ENCODE assay signal across 23 cellular contexts in the genomic region with DNA sequence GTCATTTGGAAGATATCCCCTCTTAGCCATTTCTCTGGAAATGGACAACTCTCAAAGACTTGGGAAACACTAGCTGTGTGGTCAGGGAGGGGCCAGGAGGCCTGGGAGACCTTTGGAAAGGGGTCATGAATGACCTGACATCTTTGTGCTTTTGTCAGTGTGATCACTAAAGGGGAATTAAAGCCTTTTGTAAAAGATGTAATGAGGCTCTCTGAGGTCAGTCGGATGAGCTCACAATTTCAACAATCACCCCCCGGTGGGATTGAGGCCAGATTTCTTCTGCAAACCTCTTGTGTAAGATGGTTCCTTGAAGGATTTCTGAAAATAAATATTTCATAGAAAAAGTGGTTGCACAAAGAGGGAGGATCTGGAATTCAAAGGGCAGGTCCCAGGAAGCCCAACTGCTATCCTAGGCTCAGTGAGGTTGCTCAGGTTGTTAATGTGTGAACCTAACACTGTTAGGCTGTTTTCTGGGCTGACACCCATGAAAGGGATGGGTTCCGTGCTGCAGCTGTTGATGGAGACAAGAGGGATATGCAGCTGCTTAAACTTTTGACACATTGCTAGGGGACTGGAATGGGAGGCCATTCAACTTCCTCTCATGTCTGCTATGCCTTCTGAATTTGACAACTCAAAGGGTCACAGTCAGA.
A peak's percentile ranks its signal among the peaks of the same experiment; 100 is the strongest.
DNase-seq lines count a peak whose midpoint lies in the region; ATAC-seq and TF ChIP-seq lines count a peak whose summit lies in the region.
"Had no signal": no experiment of that assay in that cellular context is flagged by ENCODE, and none has a peak within 500 bp of the region (broad histone marks: within the 10 kb centered on the region; RNA-seq: fewer than 3 reads in every experiment).

No MANE protein-coding gene starts in this region.

- H3K79me2 ChIP-seq in neural progenitor cell (ENCODE audit: low read depth): no peaks in the 10 kb centered on the region

- intact Hi-C loops in breast epithelium (cut with DNase I; ENCODE audit: low total_unique reads) (no loop called here), MCF 10A (cut with micrococcal nuclease) (no loop called here), vagina (cut with DNase I) (no loop called here)

- H3K9me3 Mint-ChIP-seq in MCF 10A (ENCODE audit: unreplicated experiment): no peaks in the 10 kb centered on the region
- no peaks in the 10 kb centered on the region for H3K9me3 Mint-ChIP-seq in neural progenitor cell
- H3K9me3 Mint-ChIP-seq: activated CD4-positive, alpha-beta T cell treated with anti-CD3 and anti-CD28 coated beads, Interleukin-2, amount 10 ng/mL, durations not matched to agents 7 days and 5 days; activated naive CD8-positive, alpha-beta T cell treated with anti-CD3 and anti-CD28 coated beads, Interleukin-2, amount 10 ng/mL, durations not matched to agents 7 days and 5 days; activated T-helper 2 cell treated with anti-CD3 and anti-CD28 coated beads, Interferon-gamma antibody, Interleukin-2, Interleukin-4, amounts not matched to agents 10 μg/mL and 5 μg/mL and 100 μg/mL, durations not matched to agents 14 hours and 24 hours and 36 hours; natural killer cell treated with Interleukin-12 subunit alpha and Interleukin-12 subunit beta and Interleukin-15 and Interleukin-18, amount 100 ng/mL, for 72 hours; stimulated activated naive CD8-positive, alpha-beta T cell treated with anti-CD3 and anti-CD28 coated beads, Interleukin-15, Interleukin-2, amounts not matched to agents 100 ng/mL and 50 ng/mL, for 24 hours had no signal

- POLR2A ChIA-PET in MCF 10A (lab: Yijun Ruan, JAX): no interaction called here

- H4K20me1 ChIP-seq in neural progenitor cell (ENCODE audit: low read depth): peaks cover 24% of the 10 kb centered on the region

- BruUV-seq in MCF 10A (replicated peaks; lab: Mats Ljungman, UMichigan): no TSS peak

- H3K4me2 ChIP-seq in neural progenitor cell: peak overlapping the region; percentile 73
- H3K4me2 ChIP-seq: smooth muscle cell had no signal

- H3K27me3 Mint-ChIP-seq in MCF 10A (ENCODE audit: insufficient read depth, unreplicated experiment) (no peaks in the 10 kb centered on the region), neural progenitor cell (ENCODE audit: insufficient read depth, low read depth) (peaks cover 22% of the 10 kb centered on the region)

- H3K4me3 Mint-ChIP-seq in MCF 10A (ENCODE audit: unreplicated experiment) (no peak overlapping the region), neural progenitor cell (no peak overlapping the region)
- H3K4me3 Mint-ChIP-seq: activated CD4-positive, alpha-beta T cell treated with anti-CD3 and anti-CD28 coated beads, Interleukin-2, amount 10 ng/mL, durations not matched to agents 7 days and 5 days; activated naive CD8-positive, alpha-beta T cell treated with anti-CD3 and anti-CD28 coated beads, Interleukin-2, amount 10 ng/mL, durations not matched to agents 7 days and 5 days; natural killer cell treated with Interleukin-12 subunit alpha and Interleukin-12 subunit beta and Interleukin-15 and Interleukin-18, amount 100 ng/mL, for 72 hours; stimulated activated naive CD8-positive, alpha-beta T cell treated with anti-CD3 and anti-CD28 coated beads, Interleukin-15, Interleukin-2, amounts not matched to agents 100 ng/mL and 50 ng/mL, for 24 hours had no signal

- CTCF ChIA-PET in MCF 10A (lab: Yijun Ruan, JAX): interaction anchor here (0.6 to 1.0 kb wide), 3 partner anchors 15 to 126 kb away, joined by 3 read pairs; no protein-coding TSS in a partner anchor

- H3K27ac ChIP-seq in breast epithelium: peak overlapping the region; percentile 33 to 58
- H3K27ac ChIP-seq in neural progenitor cell: peak overlapping the region; percentile 14
- peak overlapping the region; percentile 2 for H3K27ac ChIP-seq in vagina
- H3K27ac ChIP-seq: body of pancreas, coronary artery had no signal

- H3K4me3 ChIP-seq in breast epithelium (no peak overlapping the region), neural progenitor cell (peak overlapping the region; percentile 12), vagina (no peak overlapping the region)
- H3K4me3 ChIP-seq: body of pancreas, coronary artery, smooth muscle cell had no signal

- no peaks in the 10 kb centered on the region for H3K36me3 ChIP-seq in breast epithelium
- H3K36me3 ChIP-seq in neural progenitor cell: no peaks in the 10 kb centered on the region
- no peaks in the 10 kb centered on the region for H3K36me3 ChIP-seq in vagina
- H3K36me3 ChIP-seq: BE2C had no signal

- no peak overlapping the region for H3K27ac Mint-ChIP-seq in MCF 10A (ENCODE audit: low read depth, unreplicated experiment)
- no peak overlapping the region for H3K27ac Mint-ChIP-seq in neural progenitor cell
- H3K27ac Mint-ChIP-seq: activated CD4-positive, alpha-beta T cell treated with anti-CD3 and anti-CD28 coated beads, Interleukin-2, amount 10 ng/mL, durations not matched to agents 7 days and 5 days; activated naive CD8-positive, alpha-beta T cell treated with anti-CD3 and anti-CD28 coated beads, Interleukin-2, amount 10 ng/mL, durations not matched to agents 7 days and 5 days; activated T-helper 2 cell treated with anti-CD3 and anti-CD28 coated beads, Interferon-gamma antibody, Interleukin-2, Interleukin-4, amounts not matched to agents 10 μg/mL and 5 μg/mL and 100 μg/mL, durations not matched to agents 14 hours and 24 hours and 36 hours; natural killer cell treated with Interleukin-12 subunit alpha and Interleukin-12 subunit beta and Interleukin-15 and Interleukin-18, amount 100 ng/mL, for 72 hours; stimulated activated naive CD8-positive, alpha-beta T cell treated with anti-CD3 and anti-CD28 coated beads, Interleukin-15, Interleukin-2, amounts not matched to agents 100 ng/mL and 50 ng/mL, for 24 hours had no signal

- H3K36me3 Mint-ChIP-seq in MCF 10A (ENCODE audit: insufficient read depth, unreplicated experiment) (peaks cover 9% of the 10 kb centered on the region), neural progenitor cell (peaks cover 2% of the 10 kb centered on the region)
- H3K36me3 Mint-ChIP-seq: activated naive CD8-positive, alpha-beta T cell treated with anti-CD3 and anti-CD28 coated beads, Interleukin-2, amount 10 ng/mL, durations not matched to agents 7 days and 5 days; natural killer cell treated with Interleukin-12 subunit alpha and Interleukin-12 subunit beta and Interleukin-15 and Interleukin-18, amount 100 ng/mL, for 72 hours had no signal

- no peak overlapping the region for H3K9ac ChIP-seq in neural progenitor cell

- H2AFZ ChIP-seq in neural progenitor cell (replicated peaks): no peak overlapping the region

- no peak for ATAC-seq in GM21825 (IDR thresholded peaks at IDR 0.05; ENCODE audit: unreplicated experiment)
- ATAC-seq: body of pancreas had no signal

- H3F3A ChIP-seq in neural progenitor cell (ENCODE audit: low read depth): peaks cover 28% of the 10 kb centered on the region

- H3K4me1 ChIP-seq in breast epithelium (peaks cover 5 to 6% of the 10 kb centered on the region in 2 donors), neural progenitor cell (peaks cover 43% of the 10 kb centered on the region), vagina (peaks cover 43% of the 10 kb centered on the region)
- H3K4me1 ChIP-seq: BE2C, body of pancreas, Caco-2 had no signal

- DNase-seq in breast epithelium (ENCODE audit: low spot score in 2 of 2) (no peak), MCF 10A (ENCODE audit: unreplicated experiment) (no peak), fibroblast of gingiva (ENCODE audit: low read depth) (peak; percentile 79), neural progenitor cell (ENCODE audit: low spot score) (peak; percentile 88), vagina (ENCODE audit: extremely low spot score in 2 of 2) (no peak), kidney tubule cell (ENCODE audit: low spot score) (no peak), SW 1271 (lab: John Stamatoyannopoulos, UW) (no peak)
- DNase-seq: activated CD4-positive, alpha-beta T cell treated with anti-CD3 and anti-CD28 coated beads, Interleukin-2, amount 10 ng/mL, durations not matched to agents 7 days and 5 days; activated naive CD8-positive, alpha-beta T cell treated with anti-CD3 and anti-CD28 coated beads, Interleukin-2, amount 10 ng/mL, durations not matched to agents 7 days and 5 days; BE2C; Caco-2; HCEC 1CT; left cardiac atrium; NCI-H526 treated with DMSO at 0.1 percent for 48 hours; stimulated activated CD4-positive, alpha-beta T cell treated with anti-CD3 and anti-CD28 coated beads, Interleukin-4, amount 100 ng/mL, for 24 hours; trophoblast cell had no signal

- H3K27me3 ChIP-seq in breast epithelium (no peaks in the 10 kb centered on the region), neural progenitor cell (peaks cover 62% of the 10 kb centered on the region), vagina (no peaks in the 10 kb centered on the region)
- H3K27me3 ChIP-seq: body of pancreas had no signal

- no peaks in the 10 kb centered on the region for H3K9me3 ChIP-seq in breast epithelium
- no peaks in the 10 kb centered on the region for H3K9me3 ChIP-seq in neural progenitor cell (ENCODE audit: low read depth)
- no peaks in the 10 kb centered on the region for H3K9me3 ChIP-seq in vagina
- H3K9me3 ChIP-seq: BE2C, body of pancreas, Caco-2 had no signal

- H3K4me1 Mint-ChIP-seq in MCF 10A (ENCODE audit: insufficient read depth, unreplicated experiment) (peaks cover 25% of the 10 kb centered on the region), neural progenitor cell (peaks cover 27% of the 10 kb centered on the region)
- H3K4me1 Mint-ChIP-seq: activated CD4-positive, alpha-beta T cell treated with anti-CD3 and anti-CD28 coated beads, Interleukin-2, amount 10 ng/mL, durations not matched to agents 7 days and 5 days; activated naive CD8-positive, alpha-beta T cell treated with anti-CD3 and anti-CD28 coated beads, Interleukin-2, amount 10 ng/mL, durations not matched to agents 7 days and 5 days had no signal

- TF ChIP-seq POLR2A in breast epithelium (IDR thresholded peaks at IDR 0.05) (no peak), vagina (IDR thresholded peaks at IDR 0.05) (no peak)

- TF ChIP-seq CTCF in breast epithelium (IDR thresholded peaks at IDR 0.05): no peak
- TF ChIP-seq CTCF in MCF 10A (IDR thresholded peaks at IDR 0.05; ENCODE audit: unreplicated experiment): no peak
- no peak for TF ChIP-seq CTCF in neural progenitor cell (IDR thresholded peaks at IDR 0.05)
- TF ChIP-seq CTCF in vagina (IDR thresholded peaks at IDR 0.05): no peak

Comparison
In these comparisons a context has a peak if more than half of its experiments do, and no peak if none do; other contexts are left out.
1. DNase-seq: peak in fibroblast of gingiva (single experiment) and neural progenitor cell (single experiment); none in breast epithelium (0 of 2), MCF 10A (single experiment), vagina (0 of 2), kidney tubule cell (single experiment) and SW 1271 (0 of 2).
2. Peak in every context shown above with its lines, with median percentiles within 50 percentile points of each other: H3K27ac ChIP-seq.